19 cellular contexts compared by ENCODE assay signal in the genomic region with DNA sequence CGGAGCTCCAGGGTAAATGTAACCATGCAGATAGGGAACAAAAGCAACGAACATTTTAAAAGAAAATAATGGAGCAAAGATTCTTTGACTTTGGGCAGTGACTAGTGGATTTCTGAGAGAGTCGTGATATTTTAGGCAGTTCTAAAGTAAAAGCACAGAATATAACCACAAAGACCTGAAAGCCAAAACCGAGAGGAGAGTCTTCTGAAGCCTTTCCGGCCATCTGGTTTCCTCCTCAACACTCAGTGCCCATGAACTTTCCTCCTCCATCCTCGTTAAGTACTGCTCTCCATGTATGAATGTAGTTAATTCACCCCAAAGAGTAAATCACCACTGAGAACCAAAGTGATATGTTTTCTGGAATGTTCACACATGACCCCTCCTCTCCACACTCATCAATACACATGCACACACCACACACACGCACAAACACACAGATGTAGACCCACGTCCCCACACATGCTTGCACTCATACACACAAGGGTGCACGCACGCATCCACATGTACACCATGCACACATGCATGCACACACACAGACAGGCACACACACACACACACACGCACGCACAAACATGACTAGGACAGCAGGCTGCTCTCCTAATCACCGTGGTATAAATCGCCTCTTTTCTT.
DNase-seq lines count a peak whose midpoint lies in the region; ATAC-seq, FAIRE-seq and TF ChIP-seq lines count a peak whose summit lies in the region.
"Had no signal": no experiment of that assay in that cellular context is flagged by ENCODE, and none has a peak within 500 bp of the region (broad histone marks: within the 10 kb centered on the region; RNA-seq: fewer than 3 reads in every experiment).

No MANE protein-coding gene starts in this region.

- in situ Hi-C loops in IMR-90 (cut with MboI; ENCODE audit: low sequenced_read_pairs): loop anchor here (25.0 kb wide), 1 partner anchor 529 kb away; no protein-coding TSS in a partner anchor

- H2AK5ac ChIP-seq in IMR-90 (ENCODE audit: low read depth, low read length): no peak overlapping the region

- H2AK9ac ChIP-seq in IMR-90 (replicated peaks; ENCODE audit: low read depth, low read length, poor library complexity): no peak overlapping the region

- 0 out of 2 replicates have a peak, but pooled peaks cover 3% of the 10 kb centered on the region for H3K9me1 ChIP-seq in IMR-90 (ENCODE audit: insufficient read depth, low read length)

- BruUV-seq in IMR-90 (replicated peaks; lab: Mats Ljungman, UMichigan): no TSS peak

- H4K8ac ChIP-seq in IMR-90 (ENCODE audit: low read depth in 2 of 2, low read length in 2 of 2): no peak overlapping the region

- H3K23ac ChIP-seq in IMR-90 (ENCODE audit: low read depth, low read length): no peak overlapping the region

- H2BK120ac ChIP-seq in IMR-90 (ENCODE audit: low read depth, low read length): no peak overlapping the region

- H2BK15ac ChIP-seq in IMR-90 (ENCODE audit: low read depth, low read length): no peak overlapping the region

- no peak for TF ChIP-seq RAD21 in IMR-90 (IDR thresholded peaks at IDR 0.05; ENCODE audit: low read length)

- dilution Hi-C loops in IMR-90 (cut with HindIII; ENCODE audit: low sequenced_read_pairs, unreplicated experiment): no loop called here

- no peaks in the 10 kb centered on the region for H3K36me3 ChIP-seq in IMR-90 (ENCODE audit: control insufficient read depth, insufficient read depth, low read length)
- no peaks in the 10 kb centered on the region for H3K36me3 ChIP-seq in tibial artery
- no peaks in the 10 kb centered on the region for H3K36me3 ChIP-seq in kidney (ENCODE audit: control insufficient read depth in 1 of 2, insufficient read depth in 2 of 2, low read length in 2 of 2)

- TF ChIP-seq POLR2A in IMR-90 (IDR thresholded peaks at IDR 0.05; ENCODE audit: low read depth, low read length): no peak

- no peak overlapping the region for H3K4me2 ChIP-seq in IMR-90 (ENCODE audit: low read depth, low read length)
- H3K4me2 ChIP-seq: hepatocyte had no signal

- CTCF ChIA-PET in IMR-90 (lab: Yijun Ruan, JAX): no interaction called here

- no peak overlapping the region for H3K27ac ChIP-seq in IMR-90 (ENCODE audit: insufficient read depth, low read length)
- peak overlapping the region; percentile 23 to 54 for H3K27ac ChIP-seq in tibial artery
- H3K27ac ChIP-seq in kidney (ENCODE audit: low read depth in 2 of 2, low read length in 2 of 2): no peak overlapping the region
- H3K27ac ChIP-seq: hepatocyte, SK-N-MC, testis had no signal

- intact Hi-C loops in IMR-90 (cut with micrococcal nuclease) (no loop called here), tibial artery (cut with DNase I; ENCODE audit: low total_unique reads) (no loop called here), kidney (cut with DNase I) (no loop called here)

- no peak for FAIRE-seq in kidney (lab: Jason Lieb, UNC)

- WGBS in IMR-90 (ENCODE audit: extremely low coverage in 2 of 2, insufficient read length in 1 of 2), 2 experiments: 100% methylated on average over 1 of the region's 14 CpGs; no CpG with 5 or more reads in 1 of the 2 experiments

- ATAC-seq in HG02642 (IDR thresholded peaks at IDR 0.05; ENCODE audit: poor library complexity, unreplicated experiment): peak; percentile 68
- ATAC-seq in IMR-90 (ENCODE audit: low read depth): no peak
- no peak for ATAC-seq in HG02623 (IDR thresholded peaks at IDR 0.05; ENCODE audit: unreplicated experiment)
- ATAC-seq: PC-3, sciatic nerve had no signal

- H3K4me1 ChIP-seq in IMR-90 (ENCODE audit: control insufficient read depth, insufficient read depth, low read length) (no peaks in the 10 kb centered on the region), tibial artery (peaks cover 0 to 21% (median 0%) of the 10 kb centered on the region in 4 donors), kidney (ENCODE audit: control insufficient read depth in 1 of 2, insufficient read depth in 1 of 2, low read depth in 1 of 2, low read length in 2 of 2) (no peaks in the 10 kb centered on the region)
- H3K4me1 ChIP-seq: testis had no signal

- no peak overlapping the region for H2BK20ac ChIP-seq in IMR-90 (ENCODE audit: low read depth, low read length)

- no peak overlapping the region for H4K5ac ChIP-seq in IMR-90 (ENCODE audit: low read depth, low read length)

- no peak overlapping the region for H3K14ac ChIP-seq in IMR-90 (replicated peaks; ENCODE audit: low read depth, low read length)

- DNase-seq in GM19240 (ENCODE audit: insufficient read length, low spot score) (peak; percentile 13), IMR-90 (no peak), tibial artery (no peak), kidney (no peak), SIG-M5 (lab: John Stamatoyannopoulos, UW) (no peak)
- DNase-seq: activated CD4-positive, alpha-beta memory T cell treated with anti-CD3 and anti-CD28 coated beads, Interleukin-2, amount 10 ng/mL, durations not matched to agents 7 days and 5 days; C1 segment of cervical spinal cord; caudate nucleus; DMS53; effector CD8-positive, alpha-beta T cell; NCI-H187; NCI-H526; PC-3; testis had no signal

- H3K18ac ChIP-seq in IMR-90 (ENCODE audit: low read depth, low read length): no peak overlapping the region

- H4K91ac ChIP-seq in IMR-90 (ENCODE audit: insufficient read depth, low read depth, low read length): no peak overlapping the region

- H3K4me3 ChIP-seq in IMR-90 (ENCODE audit: insufficient read depth, low read depth, low read length): no peak overlapping the region
- no peak overlapping the region for H3K4me3 ChIP-seq in tibial artery
- H3K4me3 ChIP-seq in kidney (ENCODE audit: low read length in 2 of 2): no peak overlapping the region
- H3K4me3 ChIP-seq: hepatocyte, SK-N-MC, testis had no signal

- no peaks in the 10 kb centered on the region for H3K9me3 ChIP-seq in IMR-90 (ENCODE audit: control insufficient read depth, insufficient read depth, low read length)
- H3K9me3 ChIP-seq in tibial artery: no peaks in the 10 kb centered on the region
- H3K9me3 ChIP-seq in kidney (ENCODE audit: control insufficient read depth in 1 of 2, low read length in 2 of 2): no peaks in the 10 kb centered on the region
- H3K9me3 ChIP-seq: testis had no signal

- H3K4ac ChIP-seq in IMR-90 (ENCODE audit: low read depth, low read length): no peak overlapping the region

- no peak overlapping the region for H3K9ac ChIP-seq in IMR-90 (ENCODE audit: low read depth, low read length)
- no peak overlapping the region for H3K9ac ChIP-seq in kidney (ENCODE audit: low read length in 2 of 2)

- TF ChIP-seq CTCF in IMR-90 (conservative IDR thresholded peaks at IDR 0.05; ENCODE audit: low read depth, low read length) (no peak), tibial artery (IDR thresholded peaks at IDR 0.05) (no peak), kidney (IDR thresholded peaks at IDR 0.05; ENCODE audit: borderline replicate concordance, extremely low read depth, insufficient read depth) (no peak)

- H3K27me3 ChIP-seq in IMR-90 (ENCODE audit: control insufficient read depth, insufficient read depth, low read length) (peaks cover 36% of the 10 kb centered on the region), tibial artery (no peaks in the 10 kb centered on the region)
- H3K27me3 ChIP-seq: hepatocyte, testis had no signal

- POLR2A ChIA-PET in IMR-90 (lab: Charles Lee; ENCODE audit: unreplicated experiment): no interaction called here

- no peak overlapping the region for H3K56ac ChIP-seq in IMR-90 (ENCODE audit: extremely low read depth, insufficient read depth, low read length)

- H2AFZ ChIP-seq in IMR-90 (replicated peaks; ENCODE audit: low read length, poor library complexity): peak overlapping the region; percentile 36
- H2AFZ ChIP-seq: hepatocyte had no signal

- H2BK5ac ChIP-seq in IMR-90 (ENCODE audit: low read depth, low read length, poor library complexity, severe bottlenecking): no peak overlapping the region

- no peaks in the 10 kb centered on the region for H4K20me1 ChIP-seq in IMR-90 (ENCODE audit: insufficient read depth, low read length)

- no peaks in the 10 kb centered on the region for H3K79me1 ChIP-seq in IMR-90 (ENCODE audit: low read depth in 1 of 2, low read length in 2 of 2)

TF ChIP-seq in IMR-90, 13 proteins besides CTCF, POLR2A, EP300 and RAD21:
- TF ChIP-seq, protein P1, sequence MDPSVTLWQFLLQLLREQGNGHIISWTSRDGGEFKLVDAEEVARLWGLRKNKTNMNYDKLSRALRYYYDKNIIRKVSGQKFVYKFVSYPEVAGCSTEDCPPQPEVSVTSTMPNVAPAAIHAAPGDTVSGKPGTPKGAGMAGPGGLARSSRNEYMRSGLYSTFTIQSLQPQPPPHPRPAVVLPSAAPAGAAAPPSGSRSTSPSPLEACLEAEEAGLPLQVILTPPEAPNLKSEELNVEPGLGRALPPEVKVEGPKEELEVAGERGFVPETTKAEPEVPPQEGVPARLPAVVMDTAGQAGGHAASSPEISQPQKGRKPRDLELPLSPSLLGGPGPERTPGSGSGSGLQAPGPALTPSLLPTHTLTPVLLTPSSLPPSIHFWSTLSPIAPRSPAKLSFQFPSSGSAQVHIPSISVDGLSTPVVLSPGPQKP (IDR thresholded peaks at IDR 0.05; ENCODE audit: borderline replicate concordance, low read depth, low read length): no peak
- TF ChIP-seq MAZ (IDR thresholded peaks at IDR 0.05; ENCODE audit: borderline replicate concordance, low read depth, low read length) (no peak), NFE2L2 (IDR thresholded peaks at IDR 0.05; ENCODE audit: low read depth, low read length) (no peak), BHLHE40 (IDR thresholded peaks at IDR 0.05; ENCODE audit: low read depth, low read length) (no peak), FOS (IDR thresholded peaks at IDR 0.05; ENCODE audit: low read depth, low read length) (no peak), USF2 (IDR thresholded peaks at IDR 0.05; ENCODE audit: low read depth, low read length) (no peak), SMC3 (IDR thresholded peaks at IDR 0.05; ENCODE audit: low read depth, low read length) (no peak), RFX5 (IDR thresholded peaks at IDR 0.05; ENCODE audit: low read depth, low read length) (no peak), MXI1 (IDR thresholded peaks at IDR 0.05; ENCODE audit: borderline replicate concordance, low read depth, low read length) (no peak), CEBPB (IDR thresholded peaks at IDR 0.05; ENCODE audit: low read depth, low read length) (no peak)

Comparison
In these comparisons a context has a peak if more than half of its experiments do, and no peak if none do; other contexts are left out.
1. H3K27ac ChIP-seq: peak in tibial artery (2 of 2); none in IMR-90 (single experiment) and kidney (0 of 2).